Comparison of ENCODE assay signal across 1 cellular context in the genomic region with DNA sequence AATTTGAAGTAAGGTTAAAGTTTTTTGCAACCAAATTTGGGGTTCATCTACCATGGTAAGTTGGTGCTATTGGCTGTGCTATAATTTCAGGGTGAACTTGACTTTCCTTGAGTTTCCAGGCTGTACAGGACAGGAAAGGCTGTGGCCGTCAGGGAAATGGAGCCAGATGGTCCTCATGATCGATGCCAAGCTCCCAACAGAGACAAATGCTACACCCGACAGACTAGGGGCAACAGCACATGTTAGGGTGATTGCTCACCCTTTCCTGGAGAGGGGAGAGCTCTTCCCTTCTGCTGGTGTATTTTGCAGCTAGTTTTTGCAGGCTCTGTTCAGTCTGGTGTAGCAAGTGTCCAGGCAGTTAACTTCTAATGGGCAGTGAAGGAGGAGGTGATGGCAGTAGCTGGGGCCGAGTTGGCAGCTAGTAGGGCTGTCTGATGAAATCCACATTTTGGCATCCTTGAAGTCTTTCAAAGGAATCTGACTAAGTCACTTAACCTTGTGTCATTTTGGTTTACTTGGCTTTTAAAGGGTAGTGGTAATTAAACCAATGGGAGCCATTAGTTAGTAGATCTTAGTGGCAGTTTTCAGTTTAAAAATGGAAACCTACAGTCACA.
TF ChIP-seq lines count a peak whose summit lies in the region.

No MANE protein-coding gene starts in this region.

TF ChIP-seq in endothelial cell of umbilical vein, 7 proteins besides CTCF, POLR2A, EP300 and RAD21:
- TF ChIP-seq POLR2AphosphoS5 (IDR thresholded peaks at IDR 0.05; ENCODE audit: insufficient read depth, low read depth, low read length) = no peak
- TF ChIP-seq, protein P1, sequence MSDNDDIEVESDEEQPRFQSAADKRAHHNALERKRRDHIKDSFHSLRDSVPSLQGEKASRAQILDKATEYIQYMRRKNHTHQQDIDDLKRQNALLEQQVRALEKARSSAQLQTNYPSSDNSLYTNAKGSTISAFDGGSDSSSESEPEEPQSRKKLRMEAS (IDR thresholded peaks at IDR 0.05; ENCODE audit: insufficient read depth, insufficient read length) = no peak
- no peak for TF ChIP-seq FOS (IDR thresholded peaks at IDR 0.05; ENCODE audit: borderline replicate concordance, insufficient read depth, low read length)
- TF ChIP-seq GATA2 (IDR thresholded peaks at IDR 0.05; ENCODE audit: insufficient read depth, insufficient read length, low read depth, low read length) = no peak
- TF ChIP-seq EZH2 (IDR thresholded peaks at IDR 0.05; ENCODE audit: borderline replicate concordance, low read depth, low read length, severe bottlenecking) = no peak
- TF ChIP-seq JUN (IDR thresholded peaks at IDR 0.05; ENCODE audit: borderline replicate concordance, insufficient read depth, insufficient read length, low read depth) = no peak
- TF ChIP-seq MYC (IDR thresholded peaks at IDR 0.05; ENCODE audit: low read depth, low read length) = no peak
